ENCODE assay signal across 9 cellular contexts in the genomic region with DNA sequence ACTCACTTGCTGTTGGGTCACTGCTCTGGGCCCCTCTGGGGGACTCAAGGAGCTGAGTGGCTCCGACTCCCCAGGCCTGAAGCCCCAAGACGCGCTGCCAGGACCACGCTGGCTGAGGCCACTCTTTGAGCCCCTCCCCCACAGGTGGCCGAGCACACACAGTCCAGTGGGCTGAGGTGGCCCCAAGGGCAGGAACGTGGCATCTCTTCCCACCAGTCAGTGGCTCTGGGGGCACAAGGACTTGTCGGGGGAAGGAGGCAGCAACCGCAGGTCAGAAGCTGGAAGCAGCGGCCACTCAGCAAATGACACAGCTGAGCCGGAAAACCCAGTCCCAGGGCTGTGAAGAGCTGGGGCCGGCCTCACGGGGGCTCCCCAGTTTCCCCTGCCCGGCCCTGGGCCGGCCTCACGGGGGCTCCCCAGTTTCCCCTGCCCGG. TPM values are rescaled to one million over a fixed set of nuclear protein-coding genes. Genes with fewer than 3 reads are reported as not detected.
A peak's percentile ranks its signal among the peaks of the same experiment; 100 is the strongest.
DNase-seq lines count a peak whose midpoint lies in the region; ATAC-seq and TF ChIP-seq lines count a peak whose summit lies in the region.
"Had no signal": no experiment of that assay in that cellular context is flagged by ENCODE, and none has a peak within 500 bp of the region (broad histone marks: within the 10 kb centered on the region; RNA-seq: fewer than 3 reads in every experiment).

No MANE protein-coding gene starts in this region.

- intact Hi-C loops in activated CD4-positive, alpha-beta T cell treated with anti-CD3 and anti-CD28 coated beads for 36 hours (cut with DNase I, micrococcal nuclease): no loop called here
- intact Hi-C loops in body of pancreas (cut with DNase I): no loop called here

- H3K36me3 Mint-ChIP-seq in activated CD4-positive, alpha-beta T cell treated with anti-CD3 and anti-CD28 coated beads for 36 hours (ENCODE audit: low read depth): no peaks in the 10 kb centered on the region

- H3K4me3 ChIP-seq in body of pancreas (no peak overlapping the region), muscle layer of colon (ENCODE audit: low read depth in 1 of 2, low read length in 2 of 2) (peak overlapping the region; percentile 50 to 68)
- H3K4me3 ChIP-seq: SK-N-MC had no signal

- ATAC-seq in activated CD4-positive, alpha-beta T cell treated with anti-CD3 and anti-CD28 coated beads for 36 hours: peak; percentile 21
- ATAC-seq in HG03139 (IDR thresholded peaks at IDR 0.05; ENCODE audit: unreplicated experiment) (peak; percentile 37), body of pancreas (peak; percentile 6), HG03378 (IDR thresholded peaks at IDR 0.05; ENCODE audit: unreplicated experiment) (no peak), GM21717 (IDR thresholded peaks at IDR 0.05; ENCODE audit: unreplicated experiment) (no peak)

- H3K4me3 Mint-ChIP-seq in activated CD4-positive, alpha-beta T cell treated with anti-CD3 and anti-CD28 coated beads for 36 hours: no peak overlapping the region

- no peak for TF ChIP-seq POLR2A in body of pancreas (IDR thresholded peaks at IDR 0.05)

- WGBS in body of pancreas, 2 donors: 32 to 47% methylated on average over 5 to 14 of the region's 16 CpGs

- CTCF ChIA-PET in activated CD4-positive, alpha-beta T cell treated with anti-CD3 and anti-CD28 coated beads for 36 hours (lab: Charles Lee): interaction anchor here (0.6 to 3.6 kb wide), 19 partner anchors 11 to 989 kb away, joined by 3 to 43 read pairs (median 3); partner anchors contain the start of gene TTYH3

- DNase-seq in activated CD4-positive, alpha-beta T cell treated with anti-CD3 and anti-CD28 coated beads for 36 hours: peak; percentile 46
- DNase-seq in activated CD4-positive, alpha-beta T cell treated with anti-CD3 and anti-CD28 coated beads, Interleukin-2, amount 50 U/mL, for 4 hours: no peak
- no peak for DNase-seq in body of pancreas
- DNase-seq in NCI-H2081 (lab: John Stamatoyannopoulos, UW): no peak

- POLR2A ChIA-PET in activated CD4-positive, alpha-beta T cell treated with anti-CD3 and anti-CD28 coated beads for 36 hours (lab: Charles Lee): no interaction called here

- no peaks in the 10 kb centered on the region for H3K36me3 ChIP-seq in body of pancreas (replicated peaks in 1 of 2; ENCODE audit: insufficient read depth in 1 of 2, low read depth in 2 of 2)
- no peaks in the 10 kb centered on the region for H3K36me3 ChIP-seq in muscle layer of colon (ENCODE audit: insufficient read depth, low read length)

- no peaks in the 10 kb centered on the region for H3K9me3 ChIP-seq in body of pancreas
- no peaks in the 10 kb centered on the region for H3K9me3 ChIP-seq in muscle layer of colon (ENCODE audit: low read length)

- no peaks in the 10 kb centered on the region for H3K9me3 Mint-ChIP-seq in activated CD4-positive, alpha-beta T cell treated with anti-CD3 and anti-CD28 coated beads for 36 hours (ENCODE audit: low read depth)

- H3K27me3 ChIP-seq in body of pancreas (no peaks in the 10 kb centered on the region), muscle layer of colon (ENCODE audit: control insufficient read depth in 1 of 2, insufficient read depth in 2 of 2, low read length in 2 of 2) (no peaks in the 10 kb centered on the region)

- TF ChIP-seq CTCF in body of pancreas (IDR thresholded peaks at IDR 0.05): no peak

- no peaks in the 10 kb centered on the region for H3K27me3 Mint-ChIP-seq in activated CD4-positive, alpha-beta T cell treated with anti-CD3 and anti-CD28 coated beads for 36 hours

- H3K4me1 Mint-ChIP-seq in activated CD4-positive, alpha-beta T cell treated with anti-CD3 and anti-CD28 coated beads for 36 hours: peaks cover 4% of the 10 kb centered on the region

- no peak overlapping the region for H3K9ac ChIP-seq in muscle layer of colon (ENCODE audit: low read length)

- H3K4me1 ChIP-seq in body of pancreas (peaks cover 13% of the 10 kb centered on the region), muscle layer of colon (ENCODE audit: insufficient read depth, low read length) (peaks cover 8% of the 10 kb centered on the region)

- H3K27ac Mint-ChIP-seq in activated CD4-positive, alpha-beta T cell treated with anti-CD3 and anti-CD28 coated beads for 36 hours: no peak overlapping the region

- H3K27ac ChIP-seq in body of pancreas (no peak overlapping the region), muscle layer of colon (ENCODE audit: low read depth, low read length) (no peak overlapping the region)
- H3K27ac ChIP-seq: SK-N-MC had no signal

RNA-seq across cellular contexts. Expression of gene GRIFIN, which starts 24.1 kb away (rescaled TPM):
- total RNA-seq in activated CD4-positive, alpha-beta T cell treated with anti-CD3 and anti-CD28 coated beads for 36 hours: not detected
- total RNA-seq in body of pancreas: not detected

RNA-seq across cellular contexts. Expression of gene CHST12, which starts 48.7 kb away (rescaled TPM):
- total RNA-seq in activated CD4-positive, alpha-beta T cell treated with anti-CD3 and anti-CD28 coated beads for 36 hours: 1 to 10 TPM; 1.8 to 1.9 TPM
- total RNA-seq in body of pancreas: 10 to 100 TPM in 1 of 2 donors, 1 to 10 TPM in 1; 4.7 to 11.2 TPM

Comparison
In these comparisons a context has a peak if more than half of its experiments do, and no peak if none do; other contexts are left out.
1. ATAC-seq: peak in activated CD4-positive, alpha-beta T cell treated with anti-CD3 and anti-CD28 coated beads for 36 hours (single experiment), HG03139 (single experiment) and body of pancreas (single experiment); none in HG03378 (single experiment) and GM21717 (single experiment).
2. H3K4me3 ChIP-seq: peak in muscle layer of colon (2 of 2); none in body of pancreas (0 of 2).